Comparison of ENCODE assay signal across 9 cellular contexts in the genomic region with DNA sequence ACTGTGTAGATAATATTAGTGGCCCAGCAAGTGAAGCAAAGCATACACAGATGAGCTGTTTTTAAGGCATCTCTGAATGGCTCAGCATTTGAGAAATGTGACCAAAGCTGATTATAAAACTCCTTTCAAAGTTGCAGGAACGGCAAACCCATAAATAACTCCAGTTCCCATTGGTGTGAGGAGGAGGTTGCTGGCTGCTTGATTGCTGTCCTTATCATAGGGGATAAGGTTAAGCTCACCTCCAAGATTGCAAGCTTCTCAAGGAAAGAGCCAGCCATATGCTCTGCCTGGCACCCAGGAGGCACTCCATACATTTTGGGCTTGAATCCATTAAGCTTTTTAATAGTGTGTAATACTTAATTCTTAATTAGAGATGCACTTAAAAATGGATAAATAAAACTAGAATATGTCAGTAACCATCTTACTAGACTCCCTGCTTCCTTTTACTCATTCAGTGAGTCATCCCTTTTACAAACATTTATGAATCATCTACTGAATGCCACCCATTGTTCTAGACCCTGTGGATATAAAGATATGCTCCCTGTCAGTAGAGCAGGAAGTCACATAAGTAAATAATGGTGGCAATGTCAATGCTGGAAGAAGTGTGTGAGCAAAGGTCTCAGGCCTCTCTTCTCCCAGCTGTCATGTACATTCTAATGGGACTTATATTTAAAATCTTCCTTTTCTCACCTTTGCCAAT.
DNase-seq lines count a peak whose midpoint lies in the region; ATAC-seq and TF ChIP-seq lines count a peak whose summit lies in the region.
"Had no signal": no experiment of that assay in that cellular context is flagged by ENCODE, and none has a peak within 500 bp of the region (broad histone marks: within the 10 kb centered on the region; RNA-seq: fewer than 3 reads in every experiment).

No MANE protein-coding gene starts in this region.

- H3K4me1 ChIP-seq in muscle layer of duodenum (ENCODE audit: control insufficient read depth in 1 of 2, insufficient read depth in 2 of 2, low read length in 2 of 2) (peaks cover 26 to 33% of the 10 kb centered on the region in 2 donors), neuronal stem cell (ENCODE audit: control insufficient read depth in 2 of 2, insufficient read depth in 1 of 2, low read depth in 1 of 2, low read length in 2 of 2) (peaks cover 3 to 16% of the 10 kb centered on the region in 2 donors)

- no peak overlapping the region for H3K9ac ChIP-seq in neuronal stem cell (ENCODE audit: low read depth, low read length, poor library complexity)

- no peak overlapping the region for H4K8ac ChIP-seq in neuronal stem cell (ENCODE audit: low read depth, low read length)

- no peak overlapping the region for H3K4me2 ChIP-seq in neuronal stem cell (ENCODE audit: insufficient read depth, low read length, poor library complexity, severe bottlenecking)

- H3K4me3 ChIP-seq in muscle layer of duodenum (ENCODE audit: low read depth in 1 of 2, low read length in 2 of 2) (no peak overlapping the region), neuronal stem cell (ENCODE audit: low read length in 2 of 2) (no peak overlapping the region)

- H3K27me3 ChIP-seq in muscle layer of duodenum (ENCODE audit: low read depth, low read length), result no peaks in the 10 kb centered on the region
- H3K27me3 ChIP-seq in neuronal stem cell (ENCODE audit: control insufficient read depth in 3 of 3, insufficient read depth in 3 of 3, low read depth in 1 of 3, low read length in 3 of 3), result no peaks in the 10 kb centered on the region
- H3K27me3 ChIP-seq: neutrophil had no signal

- no peak overlapping the region for H2BK120ac ChIP-seq in neuronal stem cell (ENCODE audit: low read depth, low read length)

- no CpG with 5 or more reads among the region's 1 CpG for WGBS in neuronal stem cell (ENCODE audit: extremely low coverage in 2 of 2, insufficient read length in 2 of 2, insufficient replicate concordance in 1 of 2), 2 donors

- H4K91ac ChIP-seq in neuronal stem cell (ENCODE audit: low read depth, low read length, poor library complexity), result no peak overlapping the region

- no peak overlapping the region for H2BK12ac ChIP-seq in neuronal stem cell (ENCODE audit: low read length)

- H2AFZ ChIP-seq in neuronal stem cell (ENCODE audit: low read length), result no peak overlapping the region

- H3K18ac ChIP-seq in neuronal stem cell (ENCODE audit: low read length), result no peak overlapping the region

- ATAC-seq in HG02981 (IDR thresholded peaks at IDR 0.05; ENCODE audit: unreplicated experiment), result peak; percentile 46
- ATAC-seq in HG02763 (IDR thresholded peaks at IDR 0.05; ENCODE audit: unreplicated experiment), result no peak

- H2BK5ac ChIP-seq in neuronal stem cell (ENCODE audit: low read length), result no peak overlapping the region

- H2BK15ac ChIP-seq in neuronal stem cell (ENCODE audit: low read length), result no peak overlapping the region

- H3K36me3 ChIP-seq in muscle layer of duodenum (ENCODE audit: control insufficient read depth in 1 of 2, insufficient read depth in 2 of 2, low read length in 2 of 2) (no peaks in the 10 kb centered on the region), neuronal stem cell (replicated peaks in 1 of 2; ENCODE audit: control insufficient read depth in 2 of 2, insufficient read depth in 2 of 2, low read length in 2 of 2) (no peaks in the 10 kb centered on the region)
- H3K36me3 ChIP-seq: neutrophil had no signal

- H3K4ac ChIP-seq in neuronal stem cell (ENCODE audit: low read length), result no peak overlapping the region

- no peaks in the 10 kb centered on the region for H3K79me1 ChIP-seq in neuronal stem cell (ENCODE audit: low read depth, low read length)

- peak; percentile 94 for DNase-seq in EH (ENCODE audit: low read depth)
- peak; percentile 89 for DNase-seq in dermis blood vessel endothelial cell
- DNase-seq in NCI-H2171 (lab: John Stamatoyannopoulos, UW), result no peak
- no peak for DNase-seq in neuronal stem cell (ENCODE audit: low spot score)

- no peak overlapping the region for H3K14ac ChIP-seq in neuronal stem cell (ENCODE audit: low read length)

- H2AK5ac ChIP-seq in neuronal stem cell (ENCODE audit: low read depth, low read length), result no peak overlapping the region

- H3K27ac ChIP-seq in muscle layer of duodenum (ENCODE audit: low read length) (peak overlapping the region; percentile 76), neuronal stem cell (replicated peaks; ENCODE audit: low read length) (no peak overlapping the region)
- H3K27ac ChIP-seq: neutrophil had no signal

- no peak overlapping the region for H3K23ac ChIP-seq in neuronal stem cell (ENCODE audit: low read depth, low read length, poor library complexity)

- H3K9me3 ChIP-seq in muscle layer of duodenum (ENCODE audit: control insufficient read depth in 1 of 2, low read length in 2 of 2), result no peaks in the 10 kb centered on the region
- H3K9me3 ChIP-seq in neuronal stem cell (replicated peaks in 1 of 2; ENCODE audit: control insufficient read depth in 2 of 2, insufficient read depth in 1 of 2, low read depth in 1 of 2, low read length in 2 of 2), result no peaks in the 10 kb centered on the region
- H3K9me3 ChIP-seq: neutrophil had no signal

TF ChIP-seq in PFSK-1, 5 proteins besides CTCF, POLR2A, EP300 and RAD21:
- TF ChIP-seq TAF1 (IDR thresholded peaks at IDR 0.05; ENCODE audit: borderline replicate concordance, insufficient read depth, low read length) (0 out of 2 replicates have a peak, but pooled peaks have one; percentile 28), FOXP2 (optimal IDR thresholded peaks at IDR 0.05; ENCODE audit: borderline replicate concordance, extremely low read depth, extremely low read length, insufficient read depth) (no peak), SIN3A (IDR thresholded peaks at IDR 0.05; ENCODE audit: borderline replicate concordance, insufficient read depth, low read length) (peak; percentile 43; the same call in 1 of the 2 replicates), POLR2AphosphoS5 (IDR thresholded peaks at IDR 0.05; ENCODE audit: low read depth, low read length) (no peak)
- TF ChIP-seq, protein P1, sequence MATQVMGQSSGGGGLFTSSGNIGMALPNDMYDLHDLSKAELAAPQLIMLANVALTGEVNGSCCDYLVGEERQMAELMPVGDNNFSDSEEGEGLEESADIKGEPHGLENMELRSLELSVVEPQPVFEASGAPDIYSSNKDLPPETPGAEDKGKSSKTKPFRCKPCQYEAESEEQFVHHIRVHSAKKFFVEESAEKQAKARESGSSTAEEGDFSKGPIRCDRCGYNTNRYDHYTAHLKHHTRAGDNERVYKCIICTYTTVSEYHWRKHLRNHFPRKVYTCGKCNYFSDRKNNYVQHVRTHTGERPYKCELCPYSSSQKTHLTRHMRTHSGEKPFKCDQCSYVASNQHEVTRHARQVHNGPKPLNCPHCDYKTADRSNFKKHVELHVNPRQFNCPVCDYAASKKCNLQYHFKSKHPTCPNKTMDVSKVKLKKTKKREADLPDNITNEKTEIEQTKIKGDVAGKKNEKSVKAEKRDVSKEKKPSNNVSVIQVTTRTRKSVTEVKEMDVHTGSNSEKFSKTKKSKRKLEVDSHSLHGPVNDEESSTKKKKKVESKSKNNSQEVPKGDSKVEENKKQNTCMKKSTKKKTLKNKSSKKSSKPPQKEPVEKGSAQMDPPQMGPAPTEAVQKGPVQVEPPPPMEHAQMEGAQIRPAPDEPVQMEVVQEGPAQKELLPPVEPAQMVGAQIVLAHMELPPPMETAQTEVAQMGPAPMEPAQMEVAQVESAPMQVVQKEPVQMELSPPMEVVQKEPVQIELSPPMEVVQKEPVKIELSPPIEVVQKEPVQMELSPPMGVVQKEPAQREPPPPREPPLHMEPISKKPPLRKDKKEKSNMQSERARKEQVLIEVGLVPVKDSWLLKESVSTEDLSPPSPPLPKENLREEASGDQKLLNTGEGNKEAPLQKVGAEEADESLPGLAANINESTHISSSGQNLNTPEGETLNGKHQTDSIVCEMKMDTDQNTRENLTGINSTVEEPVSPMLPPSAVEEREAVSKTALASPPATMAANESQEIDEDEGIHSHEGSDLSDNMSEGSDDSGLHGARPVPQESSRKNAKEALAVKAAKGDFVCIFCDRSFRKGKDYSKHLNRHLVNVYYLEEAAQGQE (IDR thresholded peaks at IDR 0.05; ENCODE audit: insufficient read depth in 1 of 2, low read depth in 2 of 2, low read length in 2 of 2), result no peak

Comparison
In these comparisons a context has a peak if more than half of its experiments do, and no peak if none do; other contexts are left out.
1. DNase-seq: peak in EH (single experiment) and dermis blood vessel endothelial cell (single experiment); none in NCI-H2171 (single experiment) and neuronal stem cell (single experiment).